1 cellular context compared by ENCODE assay signal in genomic region chrX:14871767-14872166, GRCh38.
TF ChIP-seq lines count a peak whose summit lies in the region.

No MANE protein-coding gene starts in this region.

TF ChIP-seq in GM23338, 12 proteins besides CTCF, POLR2A, EP300 and RAD21 (continued from another document):
- TF ChIP-seq ZNF462 (CRISPR knock-in tag; IDR thresholded peaks at IDR 0.05) (no peak), ETS1 (IDR thresholded peaks at IDR 0.05) (no peak), ZNF331 (CRISPR knock-in tag; IDR thresholded peaks at IDR 0.05; ENCODE audit: low read depth) (no peak), CREB1 (CRISPR knock-in tag; IDR thresholded peaks at IDR 0.05; ENCODE audit: low read depth) (no peak), EZH2phosphoT487 (IDR thresholded peaks at IDR 0.05; ENCODE audit: unreplicated experiment) (no peak), STAT1 (IDR thresholded peaks at IDR 0.05; ENCODE audit: unreplicated experiment) (no peak), ZNF114 (CRISPR knock-in tag; IDR thresholded peaks at IDR 0.05) (no peak), REST (IDR thresholded peaks at IDR 0.05; ENCODE audit: unreplicated experiment) (no peak)
TF ChIP-seq in GM23338: peak in this region for 0.
